13 cellular contexts compared by ENCODE assay signal in the genomic region with DNA sequence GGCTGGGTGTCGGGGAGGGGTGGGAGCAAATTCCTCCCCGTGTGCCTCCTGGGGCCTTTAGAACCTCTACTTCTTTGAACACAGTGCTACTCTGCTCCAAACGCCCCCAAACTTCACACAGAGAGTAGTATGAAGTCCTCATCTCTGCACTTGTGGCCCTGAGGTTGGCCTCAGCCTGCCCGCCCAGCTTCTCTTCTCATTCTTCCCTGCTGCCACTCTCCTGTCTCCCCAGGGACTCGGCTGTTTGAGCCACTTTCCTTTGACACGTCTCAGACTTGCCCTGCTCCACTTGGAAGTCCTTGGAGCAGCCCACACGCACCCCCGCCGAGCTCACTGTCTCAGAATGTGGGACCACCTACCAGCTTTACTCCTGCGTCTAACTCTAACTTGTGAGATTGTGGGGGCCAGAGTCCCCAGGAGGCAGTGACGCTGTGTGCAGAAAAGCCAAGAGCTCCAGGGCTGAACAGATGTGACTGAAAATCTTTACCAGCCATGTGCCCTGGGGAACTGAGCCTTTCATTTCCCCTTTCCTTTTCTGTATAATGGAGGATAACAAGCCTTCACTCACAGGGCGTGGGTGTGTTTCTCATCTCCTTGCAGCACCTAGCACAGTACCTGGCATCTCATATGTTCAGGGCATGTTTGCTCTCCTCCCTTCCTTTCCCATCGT.
DNase-seq lines count a peak whose midpoint lies in the region; ATAC-seq lines count a peak whose summit lies in the region.
"Had no signal": no experiment of that assay in that cellular context is flagged by ENCODE, and none has a peak within 500 bp of the region (broad histone marks: within the 10 kb centered on the region; RNA-seq: fewer than 3 reads in every experiment).

No MANE protein-coding gene starts in this region.

- no peak overlapping the region for H3K4me3 ChIP-seq in Karpas-422 (ENCODE audit: low read length)
- H3K4me3 ChIP-seq: left lung had no signal

- H3K4me2 ChIP-seq in Karpas-422 (ENCODE audit: low read depth, low read length, poor library complexity, severe bottlenecking) = peak overlapping the region; percentile 49

- H3K79me2 ChIP-seq in Karpas-422 (ENCODE audit: low read length) = no peaks in the 10 kb centered on the region

- H3K9ac ChIP-seq in Karpas-422 (ENCODE audit: low read length) = no peak overlapping the region

- H4K20me1 ChIP-seq in Karpas-422 (ENCODE audit: insufficient read depth, low read depth, low read length) = no peaks in the 10 kb centered on the region

- ATAC-seq in GM19351 (IDR thresholded peaks at IDR 0.05; ENCODE audit: unreplicated experiment) (peak; percentile 80), HG02642 (IDR thresholded peaks at IDR 0.05; ENCODE audit: poor library complexity, unreplicated experiment) (peak; percentile 85), sciatic nerve (peak; percentile 36)
- ATAC-seq: activated T-cell treated with anti-CD3 and anti-CD28 coated beads, Interleukin-2, amount 50 U/mL, for 72 hours; left lung had no signal

- intact Hi-C loops in sciatic nerve (cut with DNase I) = no loop called here

- DNase-seq in Karpas-422 = peak; percentile 56
- no peak for DNase-seq in sciatic nerve (ENCODE audit: low spot score)
- no peak for DNase-seq in NCI-H1048 (lab: John Stamatoyannopoulos, UW)
- DNase-seq in NCI-H2196 (lab: John Stamatoyannopoulos, UW; ENCODE audit: unreplicated experiment) = no peak
- no peak for DNase-seq in NCI-H748 (lab: John Stamatoyannopoulos, UW; ENCODE audit: unreplicated experiment)
- DNase-seq in NCI-H2196 treated with DMSO at 0.1 percent for 48 hours (lab: John Stamatoyannopoulos, UW; ENCODE audit: unreplicated experiment) = no peak
- DNase-seq: activated T-cell treated with anti-CD3 and anti-CD28 coated beads, Interleukin-2, amount 50 U/mL, for 72 hours; DMS53; left lung; NCI-H146; stimulated activated CD4-positive, alpha-beta T cell treated with anti-CD3 and anti-CD28 coated beads, Interleukin-4, amount 100 ng/mL, for 24 hours had no signal

- H3K36me3 ChIP-seq in Karpas-422 (ENCODE audit: insufficient read depth, low read length) = no peaks in the 10 kb centered on the region
- H3K36me3 ChIP-seq: left lung had no signal

- H3K9me2 ChIP-seq in Karpas-422 (replicated peaks; ENCODE audit: insufficient read depth, low read length) = no peaks in the 10 kb centered on the region

- peaks cover 14% of the 10 kb centered on the region for H3K4me1 ChIP-seq in Karpas-422 (ENCODE audit: low read length)
- H3K4me1 ChIP-seq: left lung had no signal

- no peak overlapping the region for H2AFZ ChIP-seq in Karpas-422 (ENCODE audit: low read length)

- H3K27ac ChIP-seq in Karpas-422 (ENCODE audit: low read length) = no peak overlapping the region
- H3K27ac ChIP-seq: left lung had no signal

- H3K9me3 ChIP-seq in Karpas-422 (ENCODE audit: low read length) = no peaks in the 10 kb centered on the region
- H3K9me3 ChIP-seq: left lung had no signal

- H3K27me3 ChIP-seq in Karpas-422 (ENCODE audit: low read length) = no peaks in the 10 kb centered on the region
- H3K27me3 ChIP-seq: left lung had no signal
